8 cellular contexts compared by ENCODE assay signal in genomic region chr17:12180644-12181261, GRCh38.
A peak's percentile ranks its signal among the peaks of the same experiment; 100 is the strongest.
DNase-seq lines count a peak whose midpoint lies in the region; ATAC-seq and TF ChIP-seq lines count a peak whose summit lies in the region.

No MANE protein-coding gene starts in this region.

- H2AFZ ChIP-seq in hepatocyte: no peak overlapping the region

- H4K20me1 ChIP-seq in hepatocyte (ENCODE audit: insufficient read depth, poor library complexity, severe bottlenecking): no peaks in the 10 kb centered on the region

- TF ChIP-seq CTCF in hepatocyte (IDR thresholded peaks at IDR 0.05; ENCODE audit: poor library complexity): peak; percentile 88

- H3K9me3 ChIP-seq in hepatocyte (ENCODE audit: low read depth): no peaks in the 10 kb centered on the region

- H3K79me2 ChIP-seq in hepatocyte: no peaks in the 10 kb centered on the region

- ATAC-seq in GM21526 (IDR thresholded peaks at IDR 0.05; ENCODE audit: low FRiP score, unreplicated experiment) (no peak), GM18907 (IDR thresholded peaks at IDR 0.05; ENCODE audit: unreplicated experiment) (no peak)

- H3K9me2 ChIP-seq in hepatocyte (replicated peaks; ENCODE audit: insufficient read depth): no peaks in the 10 kb centered on the region

- WGBS in hepatocyte (ENCODE audit: low lambda C conversion rate, missing lambda C conversion rate): 11% methylated on average over 7 of the region's 7 CpGs

- H3K4me1 ChIP-seq in hepatocyte (ENCODE audit: insufficient read depth): no peaks in the 10 kb centered on the region

- H3K27ac ChIP-seq in hepatocyte: no peak overlapping the region

- DNase-seq in stimulated activated CD4-positive, alpha-beta T cell treated with anti-CD3 and anti-CD28 coated beads, Interleukin-1b, Interleukin-23, amount 100 ng/mL, for 48 hours: peak; percentile 4
- DNase-seq in stimulated activated CD4-positive, alpha-beta T cell treated with anti-CD3 and anti-CD28 coated beads, Interleukin-4, amount 100 ng/mL, for 4 hours: no peak
- peak; percentile 34 for DNase-seq in NCI-H1105 (lab: John Stamatoyannopoulos, UW)
- DNase-seq in amniotic epithelial cell (ENCODE audit: low read depth): peak; percentile 45
- DNase-seq in hepatocyte (ENCODE audit: low spot score): peak; percentile 76
- DNase-seq in stimulated activated CD4-positive, alpha-beta T cell treated with anti-CD3 and anti-CD28 coated beads, Interleukin-4, amount 100 ng/mL, for 24 hours: peak; percentile 11

- no peak overlapping the region for H3K4me2 ChIP-seq in hepatocyte

- H3K36me3 ChIP-seq in hepatocyte (replicated peaks; ENCODE audit: insufficient read depth, low read depth): no peaks in the 10 kb centered on the region

- H3K27me3 ChIP-seq in hepatocyte: no peaks in the 10 kb centered on the region

- H3K4me3 ChIP-seq in hepatocyte: no peak overlapping the region

Comparison
In these comparisons a context has a peak if more than half of its experiments do, and no peak if none do; other contexts are left out.
1. DNase-seq: peak in stimulated activated CD4-positive, alpha-beta T cell treated with anti-CD3 and anti-CD28 coated beads, Interleukin-1b, Interleukin-23, amount 100 ng/mL, for 48 hours (single experiment), NCI-H1105 (single experiment), amniotic epithelial cell (single experiment), hepatocyte (single experiment) and stimulated activated CD4-positive, alpha-beta T cell treated with anti-CD3 and anti-CD28 coated beads, Interleukin-4, amount 100 ng/mL, for 24 hours (single experiment); none in stimulated activated CD4-positive, alpha-beta T cell treated with anti-CD3 and anti-CD28 coated beads, Interleukin-4, amount 100 ng/mL, for 4 hours (0 of 2).